In genomic region chr16:87734644-87735043, GRCh38 we compare ENCODE assay signal across 19 cellular contexts. TPM values are rescaled to one million over a fixed set of nuclear protein-coding genes. Genes with fewer than 3 reads are reported as not detected.
A peak's percentile ranks its signal among the peaks of the same experiment; 100 is the strongest.
DNase-seq lines count a peak whose midpoint lies in the region; ATAC-seq, FAIRE-seq and TF ChIP-seq lines count a peak whose summit lies in the region.
"Had no signal": no experiment of that assay in that cellular context is flagged by ENCODE, and none has a peak within 500 bp of the region (broad histone marks: within the 10 kb centered on the region; RNA-seq: fewer than 3 reads in every experiment).

No MANE protein-coding gene starts in this region.

- DNase-seq in ELF-1 (ENCODE audit: low read depth, low spot score) (peak; percentile 64), K562 (ENCODE audit: extremely low read depth in 1 of 4, low spot score in 3 of 4) (no peak), immature natural killer cell (no peak), G401 (ENCODE audit: low spot score) (no peak), NCI-H1417 (lab: John Stamatoyannopoulos, UW) (no peak)
- no peak for DNase-seq in stimulated activated CD4-positive, alpha-beta T cell treated with anti-CD3 and anti-CD28 coated beads, Interleukin-4, amount 100 ng/mL, for 24 hours
- DNase-seq: CD4-positive, alpha-beta T cell; DMS79 treated with DMSO at 0.1 percent for 48 hours; GF-D8; Kasumi-1; NCI-H1105 treated with DMSO at 0.1 percent for 48 hours; NCI-H187 treated with DMSO at 0.1 percent for 48 hours; NCI-H524; RPMI8226; SJCRH30 had no signal

- peaks cover 9 to 23% (median 14%) of the 10 kb centered on the region in 3 donors for H3K36me3 Mint-ChIP-seq in immature natural killer cell

- peak overlapping the region in 4 of 6 donors; percentile 54 to 77 (median 73) for H3K27ac Mint-ChIP-seq in immature natural killer cell
- H3K27ac Mint-ChIP-seq: B cell; CD4-positive, alpha-beta T cell had no signal

- no peak for TF ChIP-seq EP300 in K562 (IDR thresholded peaks at IDR 0.05; ENCODE audit: low read length)

- no peak overlapping the region for H3K9ac ChIP-seq in K562 (ENCODE audit: insufficient read depth in 1 of 2, low read depth in 2 of 2, low read length in 2 of 2)

- WGBS in K562 (ENCODE audit: insufficient coverage, low coverage, missing lambda C conversion rate): 95% methylated on average over 4 of the region's 14 CpGs

- H3K4me3 ChIP-seq in HEK293 (ENCODE audit: low read depth, low read length) (no peak overlapping the region), K562 (no peak overlapping the region)
- H3K4me3 ChIP-seq: SJCRH30 had no signal

- H2AFZ ChIP-seq in K562 (ENCODE audit: low read depth, low read length): no peak overlapping the region

- no peak for FAIRE-seq in K562 (lab: Jason Lieb, UNC)
- FAIRE-seq: H54 had no signal

- peaks cover 3 to 45% of the 10 kb centered on the region in 2 experiments; a peak in 2 of 3 replicates for H3K36me3 ChIP-seq in HEK293 (ENCODE audit: control insufficient read depth in 2 of 2, insufficient read depth in 1 of 2, low read length in 2 of 2)
- H3K36me3 ChIP-seq in K562 (ENCODE audit: control insufficient read depth, insufficient read depth, low read length): peaks cover 46% of the 10 kb centered on the region

- POLR2A ChIA-PET in HEK293 (lab: Yijun Ruan, JAX) (no interaction called here), K562 (lab: Yijun Ruan, JAX) (interaction anchor here (1.1 kb wide), 1 partner anchor 31 kb away, joined by 6 read pairs; the partner anchor contains the start of gene KLHDC4)

- H3K9me3 ChIP-seq in HEK293 (ENCODE audit: control insufficient read depth, insufficient read depth, low read depth, low read length): no peaks in the 10 kb centered on the region
- H3K9me3 ChIP-seq in K562 (replicated peaks; ENCODE audit: control insufficient read depth, insufficient read depth, low read depth, low read length): no peaks in the 10 kb centered on the region
- H3K9me3 ChIP-seq: SJCRH30 had no signal

- no peaks in the 10 kb centered on the region for H3K9me3 Mint-ChIP-seq in immature natural killer cell
- H3K9me3 Mint-ChIP-seq: CD4-positive, alpha-beta T cell had no signal

- no peak for TF ChIP-seq CTCF in HEK293 (tag by site-specific recombination; IDR thresholded peaks at IDR 0.05)
- no peak for TF ChIP-seq CTCF in K562 (IDR thresholded peaks at IDR 0.05 in 2 of 3, conservative IDR thresholded peaks at IDR 0.05 in 1 of 3; ENCODE audit: insufficient read depth in 2 of 3, low read depth in 1 of 3, low read length in 3 of 3)

- in situ Hi-C loops in K562 (cut with MboI) (no loop called here), G401 (cut with HindIII; ENCODE audit: low sequenced_read_pairs) (no loop called here)

- CTCF ChIA-PET in HEK293 (lab: Yijun Ruan, JAX): interaction anchor here (1.9 kb wide), 1 partner anchor 34 kb away, joined by 5 read pairs; no protein-coding TSS in a partner anchor
- CTCF ChIA-PET in K562 (lab: Yijun Ruan, JAX; ENCODE audit: low intra/inter-chr PET ratio): no interaction called here

- intact Hi-C loops in K562 (cut with micrococcal nuclease): no loop called here

- H3K4me1 ChIP-seq in HEK293 (ENCODE audit: control insufficient read depth, insufficient read depth, low read length) (no peaks in the 10 kb centered on the region), K562 (replicated peaks in 1 of 2; ENCODE audit: control insufficient read depth in 2 of 2, insufficient read depth in 2 of 2, low read length in 2 of 2) (peaks cover 0 to 8% of the 10 kb centered on the region in 2 experiments; a peak in 2 of 5 replicates)
- H3K4me1 ChIP-seq: SJCRH30 had no signal

- ATAC-seq in K562 (no peak), GM21529 (IDR thresholded peaks at IDR 0.05; ENCODE audit: unreplicated experiment) (no peak)

- H3K27ac ChIP-seq in HEK293 (ENCODE audit: extremely low read depth, low read depth, low read length): no peak overlapping the region
- no peak overlapping the region for H3K27ac ChIP-seq in K562 (ENCODE audit: extremely low read depth, low read depth, low read length)
- H3K27ac ChIP-seq: SJCRH30 had no signal

- H3K27me3 ChIP-seq in K562 (ENCODE audit: control insufficient read depth in 2 of 2, insufficient read depth in 2 of 2, low read length in 2 of 2): no peaks in the 10 kb centered on the region
- H3K27me3 ChIP-seq: SJCRH30 had no signal

- H3K79me2 ChIP-seq in K562 (ENCODE audit: control insufficient read depth, insufficient read depth, low read length): 0 out of 3 replicates have a peak, but pooled peaks cover 2% of the 10 kb centered on the region

- H3K27me3 Mint-ChIP-seq in immature natural killer cell (ENCODE audit: low read depth in 3 of 3): peaks cover 0 to 2% (median 0%) of the 10 kb centered on the region in 3 donors
- H3K27me3 Mint-ChIP-seq: B cell; CD4-positive, alpha-beta T cell had no signal

- peaks cover 2% of the 10 kb centered on the region for H3K9me1 ChIP-seq in K562 (ENCODE audit: control insufficient read depth, insufficient read depth, low read length)

- peaks cover 3% of the 10 kb centered on the region; the same call in 1 of the 2 replicates for H4K20me1 ChIP-seq in K562 (replicated peaks; ENCODE audit: control insufficient read depth, insufficient read depth, low read length)

- TF ChIP-seq RAD21 in K562 (CRISPR knock-in tag; conservative IDR thresholded peaks at IDR 0.05 in 1 of 2, IDR thresholded peaks at IDR 0.05 in 1 of 2): no peak

- H3K4me1 Mint-ChIP-seq in immature natural killer cell: peaks cover 34 to 60% of the 10 kb centered on the region in 2 donors
- H3K4me1 Mint-ChIP-seq: B cell had no signal

- TF ChIP-seq POLR2A in K562 (conservative IDR thresholded peaks at IDR 0.05): no peak

- H3K4me2 ChIP-seq in K562 (ENCODE audit: insufficient read depth, low read length): no peak overlapping the region

- peak overlapping the region in 1 of 5 donors; percentile 29 for H3K4me3 Mint-ChIP-seq in immature natural killer cell
- H3K4me3 Mint-ChIP-seq: B cell; CD4-positive, alpha-beta T cell had no signal

- no TSS peak for BruUV-seq in K562 (replicated peaks; lab: Mats Ljungman, UMichigan)

TF ChIP-seq in HEK293, 187 proteins besides CTCF, POLR2A, EP300 and RAD21:
- TF ChIP-seq ZNF366 (tag by site-specific recombination; conservative IDR thresholded peaks at IDR 0.05): no peak
- TF ChIP-seq ZIC2 (tag by site-specific recombination; IDR thresholded peaks at IDR 0.05): peak; percentile 86

TF ChIP-seq in K562, 482 proteins besides CTCF, POLR2A, EP300 and RAD21:
- no peak for TF ChIP-seq ZNF449 (CRISPR knock-in tag; IDR thresholded peaks at IDR 0.05)
- TF ChIP-seq NFIC (IDR thresholded peaks at IDR 0.05): peak; percentile 47
- TF ChIP-seq ZNF76 (CRISPR knock-in tag; IDR thresholded peaks at IDR 0.05; ENCODE audit: borderline replicate concordance): no peak
- no peak for TF ChIP-seq GABPB1 (CRISPR knock-in tag; IDR thresholded peaks at IDR 0.05)

RNA-seq across cellular contexts. Expression of gene KLHDC4, which starts 31.1 kb away (rescaled TPM):
- 250 and 422 TPM in 2 replicates for total RNA-seq in K562 (2011; cell fraction: chromatin; rRNA removed; ENCODE audit: low replicate concordance)
- 176 and 189 TPM in 2 replicates for total RNA-seq in K562 (2011; cell fraction: nucleolus; rRNA removed)
- total RNA-seq in K562 (2011; cell fraction: nucleoplasm; rRNA removed): 187 and 203 TPM in 2 replicates
- total RNA-seq in K562 (2014; rRNA removed) (52.7 and 59.4 TPM in 2 replicates), K562 (2014; rRNA removed; fragmentation: Illumina TruSeq; extraction: Trizol) (17.9 and 25.5 TPM in 2 replicates), K562 (2015; rRNA removed; fragmentation: Illumina TruSeq; extraction: Trizol) (31.8 and 32.8 TPM in 2 replicates), K562 (2021) (62.8 and 68.1 TPM in 2 replicates)
- polyA plus RNA-seq in K562 (2011; rRNA removed) (23.7 and 24.9 TPM in 2 replicates), K562 (2014; fragmentation: Illumina TruSeq; extraction: Trizol) (37.3 and 48.5 TPM in 2 replicates), K562 (2014; fragmentation: Nextera tagmentation; extraction: Ambion mirVana) (1 to 10 TPM; 1.3 to 2.5 TPM), K562 (2014; rRNA removed) (53.5 and 63.4 TPM in 2 replicates), immature natural killer cell (10 to 100 TPM; 52.0 to 70.0 (median 61.0) TPM)
- polyA plus RNA-seq in K562 (2011; cell fraction: cytosol; rRNA removed): 17.9 and 23.5 TPM in 2 replicates
- 66.5 and 112 TPM in 2 replicates for polyA plus RNA-seq in K562 (2011; cell fraction: nucleus; rRNA removed)
- 35.3 and 39.1 TPM in 2 replicates for polyA plus RNA-seq in K562 (2012)
- polyA minus RNA-seq in K562 (2011; rRNA and poly(A)+ RNA removed): 19.2 and 19.3 TPM in 2 replicates
- 18.8 and 24.5 TPM in 2 replicates for polyA minus RNA-seq in K562 (2011; cell fraction: cytosol; rRNA and poly(A)+ RNA removed)
- 33.5 and 52.0 TPM in 2 replicates for polyA minus RNA-seq in K562 (2011; cell fraction: nucleus; rRNA and poly(A)+ RNA removed)
- total RNA-seq in G401 (2014; rRNA removed; shearing (Covaris generic)): 41.2 and 42.5 TPM in 2 replicates
